7 cellular contexts compared by ENCODE assay signal in genomic region chr4:88822034-88822433, GRCh38.
DNase-seq lines count a peak whose midpoint lies in the region; ATAC-seq and TF ChIP-seq lines count a peak whose summit lies in the region.

No MANE protein-coding gene starts in this region.

- no peaks in the 10 kb centered on the region for H3K27me3 Mint-ChIP-seq in activated naive CD8-positive, alpha-beta T cell treated with anti-CD3 and anti-CD28 coated beads for 36 hours

- no peak for TF ChIP-seq CTCF in hepatocyte (IDR thresholded peaks at IDR 0.05; ENCODE audit: poor library complexity)
- TF ChIP-seq CTCF in smooth muscle cell (IDR thresholded peaks at IDR 0.05; ENCODE audit: borderline replicate concordance, insufficient read depth, poor library complexity, severe bottlenecking), result no peak

- H3K27me3 ChIP-seq in HUES6 (ENCODE audit: control insufficient read depth, insufficient read depth, low read length) (no peaks in the 10 kb centered on the region), hepatocyte (no peaks in the 10 kb centered on the region), smooth muscle cell (ENCODE audit: low read depth) (no peaks in the 10 kb centered on the region)

- H4K20me1 ChIP-seq in hepatocyte (ENCODE audit: insufficient read depth, poor library complexity, severe bottlenecking), result peaks cover 9% of the 10 kb centered on the region
- H4K20me1 ChIP-seq in smooth muscle cell (ENCODE audit: low read depth), result peaks cover 33% of the 10 kb centered on the region

- H3K27ac Mint-ChIP-seq in activated naive CD8-positive, alpha-beta T cell treated with anti-CD3 and anti-CD28 coated beads for 36 hours, result no peak overlapping the region

- peaks cover 11% of the 10 kb centered on the region for H3K4me1 Mint-ChIP-seq in activated naive CD8-positive, alpha-beta T cell treated with anti-CD3 and anti-CD28 coated beads for 36 hours

- peak overlapping the region; percentile 58 for H3K4me3 ChIP-seq in HUES6 (ENCODE audit: low read depth, low read length)
- peak overlapping the region; percentile 66 for H3K4me3 ChIP-seq in hepatocyte
- peak overlapping the region; percentile 63 for H3K4me3 ChIP-seq in smooth muscle cell

- no peak overlapping the region for H3K27ac ChIP-seq in HUES6 (ENCODE audit: low read depth, low read length)
- H3K27ac ChIP-seq in hepatocyte, result peak overlapping the region; percentile 91
- H3K27ac ChIP-seq in smooth muscle cell (ENCODE audit: low read depth), result peak overlapping the region; percentile 100

- H3K36me3 ChIP-seq in HUES6 (ENCODE audit: control insufficient read depth, insufficient read depth, low read length) (no peaks in the 10 kb centered on the region), hepatocyte (replicated peaks; ENCODE audit: insufficient read depth, low read depth) (no peaks in the 10 kb centered on the region), smooth muscle cell (ENCODE audit: low read depth) (no peaks in the 10 kb centered on the region)

- H3K4me3 Mint-ChIP-seq in activated naive CD8-positive, alpha-beta T cell treated with anti-CD3 and anti-CD28 coated beads for 36 hours, result peak overlapping the region; percentile 85

- H3K36me3 Mint-ChIP-seq in activated naive CD8-positive, alpha-beta T cell treated with anti-CD3 and anti-CD28 coated beads for 36 hours, result no peaks in the 10 kb centered on the region

- H3K9me2 ChIP-seq in hepatocyte (replicated peaks; ENCODE audit: insufficient read depth), result no peaks in the 10 kb centered on the region

- no peaks in the 10 kb centered on the region for H3K9me3 Mint-ChIP-seq in activated naive CD8-positive, alpha-beta T cell treated with anti-CD3 and anti-CD28 coated beads for 36 hours

- H3F3A ChIP-seq in smooth muscle cell (ENCODE audit: low read depth), result peaks cover 6% of the 10 kb centered on the region

- H2AFZ ChIP-seq in hepatocyte, result no peak overlapping the region
- peak overlapping the region; percentile 19 for H2AFZ ChIP-seq in smooth muscle cell (ENCODE audit: low read depth)

- H3K9me3 ChIP-seq in HUES6 (ENCODE audit: control insufficient read depth, insufficient read depth, low read depth, low read length) (no peaks in the 10 kb centered on the region), hepatocyte (ENCODE audit: low read depth) (no peaks in the 10 kb centered on the region), smooth muscle cell (replicated peaks; ENCODE audit: low read depth) (no peaks in the 10 kb centered on the region)

- 39% methylated on average over 2 of the region's 2 CpGs for WGBS in hepatocyte (ENCODE audit: low lambda C conversion rate, missing lambda C conversion rate)
- 95% methylated on average over 2 of the region's 2 CpGs for WGBS in smooth muscle cell (ENCODE audit: low lambda C conversion rate)

- H3K9ac ChIP-seq in HUES6 (ENCODE audit: low read length) (no peak overlapping the region), smooth muscle cell (ENCODE audit: low read depth) (peak overlapping the region; percentile 97)

- peaks cover 57% of the 10 kb centered on the region for H3K79me2 ChIP-seq in hepatocyte
- H3K79me2 ChIP-seq in smooth muscle cell (ENCODE audit: low read depth), result peaks cover 56% of the 10 kb centered on the region

- H3K4me1 ChIP-seq in HUES6 (ENCODE audit: control insufficient read depth, insufficient read depth, low read length) (peaks cover 18% of the 10 kb centered on the region; the same call in 1 of the 2 replicates), hepatocyte (ENCODE audit: insufficient read depth) (peaks cover 13% of the 10 kb centered on the region), smooth muscle cell (ENCODE audit: low read depth) (peaks cover 13% of the 10 kb centered on the region)

- no peak for ATAC-seq in GM21717 (IDR thresholded peaks at IDR 0.05; ENCODE audit: unreplicated experiment)

- no peak for DNase-seq in activated naive CD8-positive, alpha-beta T cell treated with anti-CD3 and anti-CD28 coated beads for 36 hours
- no peak for DNase-seq in hepatocyte (ENCODE audit: low spot score)
- DNase-seq in smooth muscle cell (lab: John Stamatoyannopoulos, UW; ENCODE audit: unreplicated experiment), result no peak
- DNase-seq in foreskin melanocyte, result no peak
- no peak for DNase-seq in COLO829 (ENCODE audit: low spot score)

- peak overlapping the region; percentile 69 for H3K4me2 ChIP-seq in hepatocyte
- peak overlapping the region; percentile 88 for H3K4me2 ChIP-seq in smooth muscle cell
